8 cellular contexts compared by ENCODE assay signal in genomic region chr1:108962681-108963051, GRCh38. TPM values are rescaled to one million over a fixed set of nuclear protein-coding genes. Genes with fewer than 3 reads are reported as not detected.
DNase-seq lines count a peak whose midpoint lies in the region; ATAC-seq and FAIRE-seq lines count a peak whose summit lies in the region.

No MANE protein-coding gene starts in this region.

- FAIRE-seq in RCC 7860 (lab: Jason Lieb, UNC), result no peak

- H3K27ac ChIP-seq in KOPT-K1 (ENCODE audit: low read depth, low read length, poor library complexity, severe bottlenecking) (peak overlapping the region; percentile 53), skin epidermis (peak overlapping the region; percentile 63 to 98 (median 89))

- H3K36me3 Mint-ChIP-seq in activated T-helper 17 cell treated with anti-CD3 and anti-CD28 coated beads, Interleukin-2, amount 50 U/mL, for 72 hours (ENCODE audit: low read depth), result peaks cover 33% of the 10 kb centered on the region

- H3K4me3 Mint-ChIP-seq in activated T-helper 17 cell treated with anti-CD3 and anti-CD28 coated beads, Interleukin-2, amount 50 U/mL, for 72 hours, result peak overlapping the region; percentile 70

- ATAC-seq in activated T-helper 17 cell treated with anti-CD3 and anti-CD28 coated beads, Interleukin-2, amount 50 U/mL, for 72 hours (replicated peaks), result peak; percentile 20
- peak; percentile 13 for ATAC-seq in left ventricle myocardium superior

- peak overlapping the region; percentile 66 to 95 (median 75) for H3K4me3 ChIP-seq in skin epidermis

- H3K9me3 ChIP-seq in KOPT-K1 (ENCODE audit: insufficient read depth, low read length, poor library complexity, severe bottlenecking), result no peaks in the 10 kb centered on the region

- peaks cover 14% of the 10 kb centered on the region for H3K4me1 Mint-ChIP-seq in activated T-helper 17 cell treated with anti-CD3 and anti-CD28 coated beads, Interleukin-2, amount 50 U/mL, for 72 hours

- no peaks in the 10 kb centered on the region for H3K36me3 ChIP-seq in KOPT-K1 (ENCODE audit: insufficient read depth, low read length)

- H3K27ac Mint-ChIP-seq in activated T-helper 17 cell treated with anti-CD3 and anti-CD28 coated beads, Interleukin-2, amount 50 U/mL, for 72 hours, result peak overlapping the region; percentile 37

- intact Hi-C loops in left ventricle myocardium superior (cut with micrococcal nuclease), result no loop called here

- H3K27me3 Mint-ChIP-seq in activated T-helper 17 cell treated with anti-CD3 and anti-CD28 coated beads, Interleukin-2, amount 50 U/mL, for 72 hours, result no peaks in the 10 kb centered on the region

- H3K9me3 Mint-ChIP-seq in activated T-helper 17 cell treated with anti-CD3 and anti-CD28 coated beads, Interleukin-2, amount 50 U/mL, for 72 hours, result no peaks in the 10 kb centered on the region

- DNase-seq in Daoy (ENCODE audit: low read depth), result peak; percentile 44
- DNase-seq in left ventricle myocardium superior, result peak; percentile 46
- DNase-seq in RCC 7860 (ENCODE audit: low spot score), result no peak
- no peak for DNase-seq in NCI-H526 treated with DMSO at 0.1 percent for 48 hours (lab: John Stamatoyannopoulos, UW)
- no peak for DNase-seq in epidermal melanocyte (ENCODE audit: insufficient read length, low spot score)

RNA-seq across cellular contexts. Expression of gene CLCC1, which starts 0.6 kb away (rescaled TPM):
- total RNA-seq in Daoy (2014; rRNA removed; shearing (Covaris generic)), result 57.0 and 71.5 TPM in 2 replicates
- total RNA-seq in activated T-helper 17 cell treated with anti-CD3 and anti-CD28 coated beads, Interleukin-2, amount 50 U/mL, for 72 hours, result 10 to 100 TPM; 14.3 to 19.8 TPM
- total RNA-seq in left ventricle myocardium superior, result 29.1 TPM

Comparison
In these comparisons a context has a peak if more than half of its experiments do, and no peak if none do; other contexts are left out.
1. DNase-seq: peak in Daoy (single experiment) and left ventricle myocardium superior (single experiment); none in RCC 7860 (single experiment), NCI-H526 treated with DMSO at 0.1 percent for 48 hours (single experiment) and epidermal melanocyte (single experiment).